Comparison of ENCODE assay signal across 9 cellular contexts in the genomic region with DNA sequence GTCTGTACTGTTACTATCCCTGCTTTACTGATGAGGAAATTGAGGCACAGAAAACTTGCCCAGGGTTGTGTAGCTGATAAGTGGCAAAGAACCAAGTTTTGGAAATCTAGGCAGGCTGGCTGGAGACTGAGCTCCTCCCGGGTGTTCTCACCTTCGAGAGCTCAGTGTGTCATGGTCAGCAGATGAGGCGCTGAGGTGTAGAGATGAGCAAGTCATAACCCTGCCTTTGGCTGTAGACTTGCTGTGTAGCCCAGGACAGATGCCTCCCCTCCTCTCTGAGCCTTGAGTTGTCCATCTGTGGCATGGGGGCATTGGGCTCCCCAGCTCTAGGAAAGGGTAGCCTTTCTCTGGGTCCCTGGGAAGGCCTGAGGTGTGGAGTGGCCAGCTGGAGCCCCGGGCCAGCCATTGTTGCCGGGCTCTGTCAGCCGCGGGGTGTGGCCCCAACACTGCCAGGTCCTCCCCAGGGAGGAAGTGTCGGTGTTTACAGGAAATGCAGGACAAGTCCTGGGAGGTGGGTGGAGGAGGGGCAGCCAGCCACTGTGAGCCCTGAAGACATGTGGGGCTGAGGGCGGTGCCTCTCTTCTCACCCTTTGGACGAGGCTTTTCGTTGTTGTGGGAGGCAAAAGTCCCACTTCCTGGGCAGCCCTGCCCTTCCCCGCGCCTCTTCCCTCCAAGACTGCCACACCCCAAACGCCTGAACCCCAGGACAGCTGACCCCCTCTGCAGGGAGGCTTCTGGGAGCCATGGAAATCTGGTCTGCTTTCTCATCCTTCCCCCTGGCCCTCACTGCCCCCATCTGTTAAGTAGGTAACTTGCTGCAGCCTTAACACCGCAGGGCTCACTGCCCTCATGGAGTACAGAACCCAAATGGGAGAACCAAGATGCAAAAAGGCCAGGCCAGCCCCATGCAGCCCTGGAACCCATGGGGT. TPM values are rescaled to one million over a fixed set of nuclear protein-coding genes. Genes with fewer than 3 reads are reported as not detected.
A peak's percentile ranks its signal among the peaks of the same experiment; 100 is the strongest.
DNase-seq lines count a peak whose midpoint lies in the region; ATAC-seq and TF ChIP-seq lines count a peak whose summit lies in the region.
"Had no signal": no experiment of that assay in that cellular context is flagged by ENCODE, and none has a peak within 500 bp of the region (broad histone marks: within the 10 kb centered on the region; RNA-seq: fewer than 3 reads in every experiment).

No MANE protein-coding gene starts in this region.

- peak; percentile 32 for DNase-seq in DMS153 (lab: John Stamatoyannopoulos, UW)
- DNase-seq in HPDE6-E6E7 (ENCODE audit: extremely low spot score): peak; percentile 4
- DNase-seq in chondrocyte (ENCODE audit: low spot score): peak; percentile 62
- DNase-seq in lung microvascular endothelial cell (ENCODE audit: low read depth in 2 of 2): peak; percentile 46 to 53
- DNase-seq in NK-92 treated with Interleukin-12 subunit alpha and Interleukin-12 subunit beta, amount 100 ng/mL, for 24 hours (lab: John Stamatoyannopoulos, UW): no peak
- no peak for DNase-seq in stimulated activated CD4-positive, alpha-beta T cell treated with anti-CD3 and anti-CD28 coated beads, Interleukin-4, amount 100 ng/mL, for 4 hours
- no peak for DNase-seq in NCI-H2171 (lab: John Stamatoyannopoulos, UW)
- DNase-seq: retina had no signal

- H3K27ac Mint-ChIP-seq in chondrocyte (ENCODE audit: unreplicated experiment): no peak overlapping the region

- ATAC-seq in HG02884 (IDR thresholded peaks at IDR 0.05; ENCODE audit: unreplicated experiment): no peak

- no peaks in the 10 kb centered on the region for H3K9me3 Mint-ChIP-seq in chondrocyte (ENCODE audit: low read depth)

- TF ChIP-seq CTCF in chondrocyte (IDR thresholded peaks at IDR 0.05): no peak

- no peaks in the 10 kb centered on the region for H3K36me3 Mint-ChIP-seq in chondrocyte (ENCODE audit: low read depth)

- no peak overlapping the region for H3K4me3 Mint-ChIP-seq in chondrocyte (ENCODE audit: unreplicated experiment)

- no peaks in the 10 kb centered on the region for H3K4me1 Mint-ChIP-seq in chondrocyte (ENCODE audit: low read depth)

- H3K27me3 Mint-ChIP-seq in chondrocyte (ENCODE audit: low read depth): peaks cover 56% of the 10 kb centered on the region

RNA-seq across cellular contexts. Expression of gene FGD5, which starts 29.1 kb away (rescaled TPM):
- total RNA-seq in chondrocyte (0.22 to 0.46 TPM (median 0.28 TPM) in 3 replicates), lung microvascular endothelial cell (74.3 and 86.1 TPM in 2 replicates)

Comparison
In these comparisons a context has a peak if more than half of its experiments do, and no peak if none do; other contexts are left out.
1. DNase-seq: peak in DMS153 (single experiment), HPDE6-E6E7 (single experiment), chondrocyte (single experiment) and lung microvascular endothelial cell (2 of 2); none in NK-92 treated with Interleukin-12 subunit alpha and Interleukin-12 subunit beta, amount 100 ng/mL, for 24 hours (single experiment), stimulated activated CD4-positive, alpha-beta T cell treated with anti-CD3 and anti-CD28 coated beads, Interleukin-4, amount 100 ng/mL, for 4 hours (0 of 2) and NCI-H2171 (single experiment).
2. RNA of gene FGD5, which starts 29.1 kb away (total RNA-seq): 74.3 to 86.1 TPM in lung microvascular endothelial cell; 0.22 to 0.46 TPM in chondrocyte; every median in the first group is over 10 times any median in the second.